1 cellular context compared by ENCODE assay signal in genomic region chr22:46250035-46250782, GRCh38.
TF ChIP-seq lines count a peak whose summit lies in the region.

TSS of gene CDPF1 (minus strand) at chr22:46250293. CDS start at chr22:46248284, 2,009 bp downstream.

TF ChIP-seq in HepG2, 621 proteins besides CTCF, POLR2A, EP300 and RAD21 (continued from another document and continues in another):
- TF ChIP-seq ZNF678 (CRISPR knock-in tag; IDR thresholded peaks at IDR 0.05) (peak; percentile 54; the same call in 1 of the 2 replicates), ZNF207 (IDR thresholded peaks at IDR 0.05; ENCODE audit: borderline replicate concordance) (no peak), MEF2D (CRISPR knock-in tag; IDR thresholded peaks at IDR 0.05) (no peak), SAP130 (CRISPR knock-in tag; IDR thresholded peaks at IDR 0.05; ENCODE audit: low read depth) (peak; percentile 89), ZNF333 (CRISPR knock-in tag; IDR thresholded peaks at IDR 0.05; ENCODE audit: borderline replicate concordance) (peak; percentile 55; the same call in 1 of the 2 replicates), TAF1 (CRISPR knock-in tag; IDR thresholded peaks at IDR 0.05) (peak; percentile 93), ZNF234 (CRISPR knock-in tag; conservative IDR thresholded peaks at IDR 0.05) (peak; percentile 71), HDAC1 (CRISPR knock-in tag; IDR thresholded peaks at IDR 0.05) (peak; percentile 56), ZBED4 (CRISPR knock-in tag; IDR thresholded peaks at IDR 0.05; ENCODE audit: borderline replicate concordance) (0 out of 2 replicates have a peak, but pooled peaks have one; percentile 38), SPEN (CRISPR knock-in tag; IDR thresholded peaks at IDR 0.05; ENCODE audit: low read depth) (peak; percentile 88), DPF2 (CRISPR knock-in tag; IDR thresholded peaks at IDR 0.05; ENCODE audit: borderline replicate concordance, low read depth) (0 out of 2 replicates have a peak, but pooled peaks have one; percentile 26), ISL2 (CRISPR knock-in tag; IDR thresholded peaks at IDR 0.05) (no peak), PLSCR1 (CRISPR knock-in tag; IDR thresholded peaks at IDR 0.05; ENCODE audit: borderline replicate concordance) (peak; percentile 46), SP2 (CRISPR knock-in tag; IDR thresholded peaks at IDR 0.05) (peak; percentile 88), ZBTB7B (CRISPR knock-in tag; IDR thresholded peaks at IDR 0.05) (peak; percentile 76), ZNF138 (CRISPR knock-in tag; IDR thresholded peaks at IDR 0.05; ENCODE audit: low read depth) (peak; percentile 98), NCOA2 (CRISPR knock-in tag; IDR thresholded peaks at IDR 0.05) (peak; percentile 30; the same call in 1 of the 2 replicates), KDM6A (CRISPR knock-in tag; IDR thresholded peaks at IDR 0.05; ENCODE audit: low read depth) (no peak), ELF1 (CRISPR knock-in tag; IDR thresholded peaks at IDR 0.05) (peak; percentile 39; the same call in 1 of the 2 replicates), ZSCAN5A (CRISPR knock-in tag; IDR thresholded peaks at IDR 0.05; ENCODE audit: borderline replicate concordance) (peak; percentile 80; the same call in 1 of the 2 replicates), REXO4 (CRISPR knock-in tag; IDR thresholded peaks at IDR 0.05; ENCODE audit: borderline replicate concordance) (peak; percentile 83; the same call in 1 of the 2 replicates), ZNF264 (CRISPR knock-in tag; IDR thresholded peaks at IDR 0.05) (peak; percentile 89; the same call in 1 of the 2 replicates), CREB1 (IDR thresholded peaks at IDR 0.05) (no peak), CREB1 (CRISPR knock-in tag; IDR thresholded peaks at IDR 0.05) (no peak), DNMT1 (CRISPR knock-in tag; IDR thresholded peaks at IDR 0.05) (no peak; the same call in 1 of the 2 replicates), ZNF572 (CRISPR knock-in tag; IDR thresholded peaks at IDR 0.05) (peak; percentile 79; the same call in 1 of the 2 replicates), THYN1 (CRISPR knock-in tag; IDR thresholded peaks at IDR 0.05; ENCODE audit: borderline replicate concordance, low read depth) (no peak), MXI1 (IDR thresholded peaks at IDR 0.05; ENCODE audit: borderline replicate concordance, low read depth, low read length) (peak; percentile 86; the same call in 1 of the 3 replicates), ZNF782 (CRISPR knock-in tag; IDR thresholded peaks at IDR 0.05; ENCODE audit: borderline replicate concordance) (no peak; the same call in 1 of the 2 replicates), ZBTB14 (CRISPR knock-in tag; IDR thresholded peaks at IDR 0.05) (peak; percentile 76), ZNF446 (CRISPR knock-in tag; IDR thresholded peaks at IDR 0.05) (peak; percentile 88), THAP9 (CRISPR knock-in tag; IDR thresholded peaks at IDR 0.05; ENCODE audit: borderline replicate concordance) (peak; percentile 73), CREB3 (CRISPR knock-in tag; IDR thresholded peaks at IDR 0.05) (peak; percentile 89; the same call in 1 of the 2 replicates), ZBTB43 (CRISPR knock-in tag; conservative IDR thresholded peaks at IDR 0.05) (peak; percentile 82), ZNF431 (CRISPR knock-in tag; IDR thresholded peaks at IDR 0.05; ENCODE audit: borderline replicate concordance, low read depth) (peak; percentile 88; the same call in 1 of the 2 replicates), MNT (IDR thresholded peaks at IDR 0.05) (no peak), JUND (CRISPR knock-in tag; IDR thresholded peaks at IDR 0.05) (0 out of 2 replicates have a peak, but pooled peaks have one; percentile 33), ATF7 (IDR thresholded peaks at IDR 0.05) (no peak), ATF7 (CRISPR knock-in tag; IDR thresholded peaks at IDR 0.05) (peak; percentile 78), FOXK1 (CRISPR knock-in tag; IDR thresholded peaks at IDR 0.05; ENCODE audit: borderline replicate concordance, low read depth) (no peak), NCOA5 (CRISPR knock-in tag; IDR thresholded peaks at IDR 0.05) (no peak), ZNF503 (CRISPR knock-in tag; IDR thresholded peaks at IDR 0.05) (no peak; the same call in 1 of the 2 replicates), ZNF468 (CRISPR knock-in tag; IDR thresholded peaks at IDR 0.05) (peak; percentile 21; the same call in 1 of the 2 replicates), SALL2 (CRISPR knock-in tag; IDR thresholded peaks at IDR 0.05) (peak; percentile 86), IKZF1 (IDR thresholded peaks at IDR 0.05) (no peak), GLMP (CRISPR knock-in tag; IDR thresholded peaks at IDR 0.05; ENCODE audit: borderline replicate concordance) (no peak), DR1 (CRISPR knock-in tag; IDR thresholded peaks at IDR 0.05) (peak; percentile 57), ZNF674 (CRISPR knock-in tag; IDR thresholded peaks at IDR 0.05; ENCODE audit: low read depth) (peak; percentile 91; the same call in 1 of the 2 replicates), ZNF383 (CRISPR knock-in tag; IDR thresholded peaks at IDR 0.05; ENCODE audit: borderline replicate concordance) (no peak; the same call in 1 of the 2 replicates)
